In genomic region chr7:92778972-92779371, GRCh38 we compare ENCODE assay signal across 10 cellular contexts. TPM values are rescaled to one million over a fixed set of nuclear protein-coding genes. Genes with fewer than 3 reads are reported as not detected.
DNase-seq lines count a peak whose midpoint lies in the region; ATAC-seq, FAIRE-seq and TF ChIP-seq lines count a peak whose summit lies in the region.
"Had no signal": no experiment of that assay in that cellular context is flagged by ENCODE, and none has a peak within 500 bp of the region (broad histone marks: within the 10 kb centered on the region; RNA-seq: fewer than 3 reads in every experiment).

No MANE protein-coding gene starts in this region.

- peak; percentile 79 for FAIRE-seq in GM19239 (lab: Jason Lieb, UNC)

- H3K4me3 ChIP-seq in astrocyte of the cerebellum (ENCODE audit: low read depth, low read length) (no peak overlapping the region), skeletal muscle cell (ENCODE audit: low read depth, low read length) (no peak overlapping the region)

- POLR2A ChIA-PET in WTC11 (lab: Charles Lee): no interaction called here

- in situ Hi-C loops in astrocyte of the cerebellum (cut with HindIII; ENCODE audit: low sequenced_read_pairs): no loop called here

- no peak overlapping the region for H3K27ac Mint-ChIP-seq in WTC11
- H3K27ac Mint-ChIP-seq: activated T-cell treated with anti-CD3 and anti-CD28 coated beads, Interleukin-2, amount 50 U/mL, for 24 hours had no signal

- H3K9me3 Mint-ChIP-seq in WTC11: peaks cover 17% of the 10 kb centered on the region
- H3K9me3 Mint-ChIP-seq: activated T-cell treated with anti-CD3 and anti-CD28 coated beads, Interleukin-2, amount 50 U/mL, for 24 hours had no signal

- H3K36me3 Mint-ChIP-seq in WTC11: peaks cover 19% of the 10 kb centered on the region

- no peak for DNase-seq in GM19239 (ENCODE audit: insufficient read length, low spot score)
- peak; percentile 63 for DNase-seq in astrocyte of the cerebellum (ENCODE audit: low read depth)
- DNase-seq in skeletal muscle cell (ENCODE audit: low read depth): peak; percentile 89
- no peak for DNase-seq in WTC11 (ENCODE audit: low spot score)
- DNase-seq in head of caudate nucleus: no peak
- DNase-seq in NCI-H524 treated with DMSO at 0.1 percent for 48 hours (lab: John Stamatoyannopoulos, UW): no peak
- DNase-seq in HPDE6-E6E7 (ENCODE audit: extremely low spot score): no peak
- DNase-seq: activated T-cell treated with anti-CD3 and anti-CD28 coated beads, Interleukin-2, amount 50 U/mL, for 24 hours; NCI-H510A treated with DMSO at 0.1 percent for 48 hours had no signal

- ATAC-seq in HG03159 (IDR thresholded peaks at IDR 0.05; ENCODE audit: unreplicated experiment): peak; percentile 82
- no peak for ATAC-seq in WTC11

- no peak overlapping the region for H3K4me3 Mint-ChIP-seq in WTC11
- H3K4me3 Mint-ChIP-seq: activated T-cell treated with anti-CD3 and anti-CD28 coated beads, Interleukin-2, amount 50 U/mL, for 24 hours had no signal

- H3K4me1 Mint-ChIP-seq in WTC11: peaks cover 28% of the 10 kb centered on the region

- CTCF ChIA-PET in WTC11 (lab: Charles Lee): interaction anchor here (0.6 kb wide), 1 partner anchor 19 kb away, joined by 3 read pairs; no protein-coding TSS in a partner anchor

- intact Hi-C loops in head of caudate nucleus (cut with DNase I): no loop called here

- no peaks in the 10 kb centered on the region for H3K27me3 Mint-ChIP-seq in WTC11 (ENCODE audit: low read depth)
- H3K27me3 Mint-ChIP-seq: activated T-cell treated with anti-CD3 and anti-CD28 coated beads, Interleukin-2, amount 50 U/mL, for 24 hours had no signal

- peak; percentile 6 for TF ChIP-seq CTCF in astrocyte of the cerebellum (IDR thresholded peaks at IDR 0.05; ENCODE audit: low read depth, low read length, missing control alignments)
- TF ChIP-seq CTCF in WTC11 (IDR thresholded peaks at IDR 0.05): no peak

TF ChIP-seq in WTC11, 78 proteins besides CTCF, POLR2A, EP300 and RAD21:
- TF ChIP-seq RELA (CRISPR knock-in tag; IDR thresholded peaks at IDR 0.05; ENCODE audit: borderline replicate concordance) (no peak), ATF1 (CRISPR knock-in tag; IDR thresholded peaks at IDR 0.05) (no peak), TP53 (CRISPR knock-in tag; IDR thresholded peaks at IDR 0.05) (no peak), ZNF219 (CRISPR knock-in tag; IDR thresholded peaks at IDR 0.05; ENCODE audit: borderline replicate concordance) (no peak), STAT6 (CRISPR knock-in tag; conservative IDR thresholded peaks at IDR 0.05; ENCODE audit: low read depth) (no peak), AFF4 (CRISPR knock-in tag; IDR thresholded peaks at IDR 0.05; ENCODE audit: borderline replicate concordance) (no peak), ZSCAN18 (CRISPR knock-in tag; IDR thresholded peaks at IDR 0.05) (no peak), GABPB1 (CRISPR knock-in tag; IDR thresholded peaks at IDR 0.05) (no peak), KAT7 (CRISPR knock-in tag; IDR thresholded peaks at IDR 0.05; ENCODE audit: borderline replicate concordance) (no peak), ZBTB21 (CRISPR knock-in tag; IDR thresholded peaks at IDR 0.05; ENCODE audit: borderline replicate concordance) (no peak), FOXK1 (CRISPR knock-in tag; IDR thresholded peaks at IDR 0.05) (no peak), JAZF1 (CRISPR knock-in tag; IDR thresholded peaks at IDR 0.05) (no peak)

RNA-seq across cellular contexts. Expression of gene CDK6, which starts 57.4 kb away (rescaled TPM):
- total RNA-seq in WTC11 (2021): 43.9 to 47.2 TPM (median 44.4 TPM) in 3 replicates

Comparison
In these comparisons a context has a peak if more than half of its experiments do, and no peak if none do; other contexts are left out.
1. DNase-seq: peak in astrocyte of the cerebellum (single experiment) and skeletal muscle cell (single experiment); none in GM19239 (single experiment), WTC11 (single experiment), head of caudate nucleus (0 of 42), NCI-H524 treated with DMSO at 0.1 percent for 48 hours (single experiment) and HPDE6-E6E7 (single experiment).